Comparison of ENCODE assay signal across 8 cellular contexts in the genomic region with DNA sequence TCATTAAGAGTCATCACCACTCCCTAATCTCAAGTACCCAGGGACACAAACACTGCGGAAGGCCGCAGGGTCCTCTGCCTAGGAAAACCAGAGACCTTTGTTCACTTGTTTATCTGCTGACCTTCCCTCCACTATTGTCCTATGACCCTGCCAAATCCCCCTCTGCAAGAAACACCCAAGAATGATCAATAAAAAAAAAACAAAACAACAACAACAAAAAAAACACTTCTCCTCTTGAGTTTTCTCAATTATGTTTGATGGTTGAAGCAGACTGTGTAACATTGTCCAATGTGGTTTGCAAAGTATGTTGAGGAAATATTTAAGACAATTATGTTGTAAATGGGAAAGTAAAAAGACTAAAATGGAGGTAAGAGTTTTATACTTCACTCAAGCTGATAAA. TPM values are rescaled to one million over a fixed set of nuclear protein-coding genes. Genes with fewer than 3 reads are reported as not detected.
A peak's percentile ranks its signal among the peaks of the same experiment; 100 is the strongest.
DNase-seq lines count a peak whose midpoint lies in the region; TF ChIP-seq lines count a peak whose summit lies in the region.
"Not testable (repeated sequence)": the region's sequence is repeated elsewhere in the genome, so short reads cannot be mapped to it uniquely, and the experiment has no call there.
"Had no signal": no experiment of that assay in that cellular context is flagged by ENCODE, and none has a peak within 500 bp of the region (broad histone marks: within the 10 kb centered on the region; RNA-seq: fewer than 3 reads in every experiment).

No MANE protein-coding gene starts in this region.

- CTCF ChIA-PET in Caco-2 (lab: Charles Lee) = not testable (repeated sequence)

- not testable (repeated sequence) for H3F3A ChIP-seq in neural progenitor cell (ENCODE audit: low read depth)

- H3K27ac ChIP-seq in neural progenitor cell = not testable (repeated sequence)

- not testable (repeated sequence) for DNase-seq in Caco-2; endothelial cell (ENCODE audit: low spot score); mesothelial cell of epicardium (ENCODE audit: low spot score in 2 of 2, unreplicated experiment in 2 of 2); neural progenitor cell (ENCODE audit: low spot score)
- peak; percentile 13 for DNase-seq in fibroblast of villous mesenchyme (ENCODE audit: low read depth)

- not testable (repeated sequence) for H3K27me3 ChIP-seq in Caco-2 (replicated peaks; ENCODE audit: control insufficient read depth, insufficient read depth, low read length); neural progenitor cell

- H3K4me2 ChIP-seq in neural progenitor cell = not testable (repeated sequence)

- H2AFZ ChIP-seq in neural progenitor cell (replicated peaks) = not testable (repeated sequence)

- H3K4me3 Mint-ChIP-seq in Caco-2 (ENCODE audit: unreplicated experiment); activated naive CD4-positive, alpha-beta T cell treated with anti-CD3 and anti-CD28 coated beads, Interleukin-2, amount 50 U/mL, for 24 hours; endothelial cell (ENCODE audit: unreplicated experiment); mesothelial cell of epicardium; neural progenitor cell: not testable (repeated sequence)

- POLR2A ChIA-PET in Caco-2 (lab: Charles Lee) = not testable (repeated sequence)

- not testable (repeated sequence) for H3K9me3 ChIP-seq in Caco-2; neural progenitor cell (ENCODE audit: low read depth)

- not testable (repeated sequence) for H3K9me3 Mint-ChIP-seq in Caco-2 (ENCODE audit: unreplicated experiment); activated naive CD4-positive, alpha-beta T cell treated with anti-CD3 and anti-CD28 coated beads, Interleukin-2, amount 50 U/mL, for 24 hours; endothelial cell (ENCODE audit: unreplicated experiment); mesothelial cell of epicardium; neural progenitor cell

- not testable (repeated sequence) for H3K36me3 ChIP-seq in Caco-2 (ENCODE audit: control insufficient read depth, insufficient read depth, low read length); neural progenitor cell

- not testable (repeated sequence) for H3K27me3 Mint-ChIP-seq in Caco-2 (ENCODE audit: insufficient read depth, unreplicated experiment); activated naive CD4-positive, alpha-beta T cell treated with anti-CD3 and anti-CD28 coated beads, Interleukin-2, amount 50 U/mL, for 24 hours; endothelial cell (ENCODE audit: unreplicated experiment); mesothelial cell of epicardium (ENCODE audit: low read depth); neural progenitor cell (ENCODE audit: insufficient read depth, low read depth)

- not testable (repeated sequence) for H4K20me1 ChIP-seq in neural progenitor cell (ENCODE audit: low read depth)

- not testable (repeated sequence) for H3K79me2 ChIP-seq in neural progenitor cell (ENCODE audit: low read depth)

- intact Hi-C loops in Caco-2 (cut with micrococcal nuclease; ENCODE audit: unreplicated experiment) = not testable (repeated sequence)

- not testable (repeated sequence) for H3K4me1 ChIP-seq in Caco-2, neural progenitor cell

- H3K36me3 Mint-ChIP-seq in Caco-2 (ENCODE audit: insufficient read depth, unreplicated experiment); activated naive CD4-positive, alpha-beta T cell treated with anti-CD3 and anti-CD28 coated beads, Interleukin-2, amount 50 U/mL, for 24 hours; endothelial cell (ENCODE audit: low read depth, unreplicated experiment); mesothelial cell of epicardium; neural progenitor cell: not testable (repeated sequence)

- not testable (repeated sequence) for H3K4me1 Mint-ChIP-seq in Caco-2 (ENCODE audit: low read depth, unreplicated experiment); activated naive CD4-positive, alpha-beta T cell treated with anti-CD3 and anti-CD28 coated beads, Interleukin-2, amount 50 U/mL, for 24 hours; endothelial cell (ENCODE audit: unreplicated experiment); mesothelial cell of epicardium; neural progenitor cell

- not testable (repeated sequence) for H3K4me3 ChIP-seq in Caco-2 (ENCODE audit: low read depth, low read length); fibroblast of villous mesenchyme (ENCODE audit: low read depth, low read length); neural progenitor cell

- H3K27ac Mint-ChIP-seq in Caco-2 (ENCODE audit: unreplicated experiment) (peak overlapping the region; percentile 28), endothelial cell (ENCODE audit: unreplicated experiment) (peak overlapping the region; percentile 4), mesothelial cell of epicardium (peak overlapping the region; percentile 13), neural progenitor cell (peak overlapping the region; percentile 5)
- H3K27ac Mint-ChIP-seq in activated naive CD4-positive, alpha-beta T cell treated with anti-CD3 and anti-CD28 coated beads, Interleukin-2, amount 50 U/mL, for 24 hours = peak overlapping the region; percentile 41

- H3K9ac ChIP-seq in neural progenitor cell = not testable (repeated sequence)

- not testable (repeated sequence) for TF ChIP-seq CTCF in Caco-2 (IDR thresholded peaks at IDR 0.05; ENCODE audit: insufficient read depth in 1 of 2, low read depth in 1 of 2, low read length in 1 of 2, severe bottlenecking in 1 of 2, unreplicated experiment in 1 of 2); endothelial cell (IDR thresholded peaks at IDR 0.05; ENCODE audit: unreplicated experiment); fibroblast of villous mesenchyme (IDR thresholded peaks at IDR 0.05; ENCODE audit: insufficient read depth, low read depth, low read length); mesothelial cell of epicardium (IDR thresholded peaks at IDR 0.05; ENCODE audit: unreplicated experiment); neural progenitor cell (IDR thresholded peaks at IDR 0.05)

- not testable (repeated sequence) for BruUV-seq in Caco-2 (replicated peaks; lab: Mats Ljungman, UMichigan)

RNA-seq across cellular contexts. Expression of gene ATP6V0A1, which starts 8.8 kb away (rescaled TPM):
- total RNA-seq in Caco-2 (2022) (82.8 and 103 TPM in 2 replicates), endothelial cell (ENCODE audit: unreplicated experiment) (103 TPM), fibroblast of villous mesenchyme (66.4 and 82.5 TPM in 2 replicates), mesothelial cell of epicardium (60.4 to 65.6 TPM (median 65.6 TPM) in 3 replicates), neural progenitor cell (ENCODE audit: low replicate concordance) (30.9 and 40.4 TPM in 2 replicates)

RNA-seq across cellular contexts. Expression of gene CAVIN1, which starts 26.8 kb away (rescaled TPM):
- total RNA-seq in Caco-2 (2022) (143 and 173 TPM in 2 replicates), endothelial cell (ENCODE audit: unreplicated experiment) (334 TPM), fibroblast of villous mesenchyme (988 and 1,007 TPM in 2 replicates), mesothelial cell of epicardium (53.3 to 54.3 TPM (median 53.9 TPM) in 3 replicates), neural progenitor cell (ENCODE audit: low replicate concordance) (5.5 and 14.0 TPM in 2 replicates)
- total RNA-seq: B cell; CD8-positive, alpha-beta T cell had no signal
